Comparison of ENCODE assay signal across 8 cellular contexts in the genomic region with DNA sequence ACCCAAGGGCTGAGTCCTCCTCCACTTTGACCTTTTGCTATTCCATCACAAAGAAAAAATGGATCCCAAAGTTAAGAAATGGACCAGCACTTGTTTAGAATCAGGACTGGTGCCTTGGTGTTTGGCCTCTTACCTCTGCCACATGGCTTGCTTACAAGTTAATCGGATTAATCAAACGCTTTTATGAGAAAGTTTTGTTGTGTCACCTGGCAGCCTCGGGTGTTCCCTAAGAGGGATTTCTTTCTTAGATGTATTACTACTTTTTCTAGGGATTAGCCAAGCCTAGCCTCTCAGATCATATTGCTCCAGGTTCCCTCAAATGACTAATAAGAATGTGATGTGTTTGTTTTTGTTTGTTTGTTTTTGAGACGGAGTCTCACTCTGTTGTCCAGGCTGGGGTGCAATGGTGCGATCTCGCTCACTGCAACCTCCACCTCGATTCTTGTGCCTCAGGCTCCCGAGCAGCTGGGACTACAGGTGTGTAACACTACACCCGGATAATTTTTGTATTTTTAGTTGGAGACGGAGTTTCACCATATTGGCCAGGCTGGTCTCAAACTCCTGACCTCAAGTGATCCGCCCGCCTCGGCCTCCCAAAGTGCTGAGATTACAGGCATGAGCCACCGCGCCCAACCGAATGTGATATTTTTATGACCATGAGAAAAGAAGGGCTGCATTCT. TPM values are rescaled to one million over a fixed set of nuclear protein-coding genes. Genes with fewer than 3 reads are reported as not detected.
DNase-seq lines count a peak whose midpoint lies in the region; ATAC-seq and TF ChIP-seq lines count a peak whose summit lies in the region.

No MANE protein-coding gene starts in this region.

- peaks cover 47% of the 10 kb centered on the region for H3K79me2 ChIP-seq in KMS-11 (ENCODE audit: insufficient read depth, low read depth)

- H4K20me1 ChIP-seq in KMS-11 (ENCODE audit: insufficient read depth), result no peaks in the 10 kb centered on the region

- no peaks in the 10 kb centered on the region; the same call in 1 of the 2 replicates for H3K9me3 ChIP-seq in AG04450 (ENCODE audit: control insufficient read depth, insufficient read depth, low read length)
- H3K9me3 ChIP-seq in muscle layer of colon (ENCODE audit: low read length), result no peaks in the 10 kb centered on the region

- in situ Hi-C loops in ACHN (cut with HindIII; ENCODE audit: low pct_ligation_motif_present, low pct_unique_long_range_greater_than_20kb, low sequenced_read_pairs), result no loop called here

- POLR2A ChIA-PET in AG04450 (lab: Yijun Ruan, JAX), result interaction anchor here (1.0 to 1.8 kb wide), 3 partner anchors 14 to 266 kb away, joined by 4 to 15 read pairs (median 8); a partner anchor contains a TSS

- ATAC-seq in HG03039 (IDR thresholded peaks at IDR 0.05; ENCODE audit: unreplicated experiment) (no peak), GM19351 (IDR thresholded peaks at IDR 0.05; ENCODE audit: unreplicated experiment) (no peak)

- H3K27ac ChIP-seq in AG04450 (ENCODE audit: low read depth, low read length) (peak overlapping the region; percentile 93), KMS-11 (peak overlapping the region; percentile 76), caudate nucleus (ENCODE audit: low read depth, low read length) (peak overlapping the region; percentile 96), muscle layer of colon (ENCODE audit: low read depth, low read length) (peak overlapping the region; percentile 92)

- H3K36me3 ChIP-seq in KMS-11 (ENCODE audit: insufficient read depth) (no peaks in the 10 kb centered on the region), muscle layer of colon (ENCODE audit: insufficient read depth, low read length) (peaks cover 16% of the 10 kb centered on the region)

- H3K4me3 ChIP-seq in AG04450 (ENCODE audit: low read depth, low read length) (peak overlapping the region; percentile 84), KMS-11 (IDR thresholded peaks at IDR 0.05; ENCODE audit: insufficient read depth, low read depth, low read length) (no peak overlapping the region), muscle layer of colon (ENCODE audit: low read depth in 1 of 2, low read length in 2 of 2) (peak overlapping the region; percentile 76 to 82)

- TF ChIP-seq CTCF in AG04450 (IDR thresholded peaks at IDR 0.05; ENCODE audit: low read depth, low read length), result no peak
- no peak for TF ChIP-seq CTCF in KMS-11 (conservative IDR thresholded peaks at IDR 0.05; ENCODE audit: low read depth, low read length)

- H3K9ac ChIP-seq in KMS-11, result peak overlapping the region; percentile 82
- H3K9ac ChIP-seq in muscle layer of colon (ENCODE audit: low read length), result peak overlapping the region; percentile 97

- no peaks in the 10 kb centered on the region for H3K27me3 ChIP-seq in AG04450 (ENCODE audit: control insufficient read depth, insufficient read depth, low read length)
- no peaks in the 10 kb centered on the region for H3K27me3 ChIP-seq in KMS-11 (ENCODE audit: insufficient read depth, low read depth)
- no peaks in the 10 kb centered on the region for H3K27me3 ChIP-seq in muscle layer of colon (ENCODE audit: control insufficient read depth in 1 of 2, insufficient read depth in 2 of 2, low read length in 2 of 2)

- H2AFZ ChIP-seq in KMS-11 (ENCODE audit: low read depth), result peak overlapping the region; percentile 78

- H3K4me1 ChIP-seq in KMS-11 (ENCODE audit: low read depth, poor library complexity, severe bottlenecking) (peaks cover 46% of the 10 kb centered on the region), muscle layer of colon (ENCODE audit: insufficient read depth, low read length) (peaks cover 23% of the 10 kb centered on the region)

- CTCF ChIA-PET in AG04450 (lab: Charles Lee), result interaction anchor here (1.0 to 3.8 kb wide), 4 partner anchors 12 to 198 kb away, joined by 3 to 27 read pairs (median 8); no protein-coding TSS in a partner anchor

- peak overlapping the region; percentile 99 for H3K4me2 ChIP-seq in KMS-11

- DNase-seq in AG04450 (ENCODE audit: low read depth, low spot score), result no peak
- peak in 2 of 61 donors; percentile 7 to 39 for DNase-seq in caudate nucleus (lab: John Stamatoyannopoulos, UW)
- DNase-seq in ACHN, result no peak
- no peak for DNase-seq in stimulated activated CD4-positive, alpha-beta T cell treated with anti-CD3 and anti-CD28 coated beads, Interleukin-4, amount 100 ng/mL, for 1 hour

RNA-seq across cellular contexts. Expression of gene HMGN4, which starts 0.9 kb away (rescaled TPM):
- polyA plus RNA-seq in AG04450 (2011; rRNA removed), result 59.0 and 72.3 TPM in 2 replicates
- 18.6 and 27.4 TPM in 2 replicates for polyA minus RNA-seq in AG04450 (2011; rRNA and poly(A)+ RNA removed)

RNA-seq across cellular contexts. Expression of gene BTN1A1, which starts 39.0 kb away (rescaled TPM):
- 0.04 TPM in 1 of 2 replicates, not detected in the other for polyA plus RNA-seq in AG04450 (2011; rRNA removed)
- polyA minus RNA-seq in AG04450 (2011; rRNA and poly(A)+ RNA removed), result not detected in 2 replicates

RNA-seq across cellular contexts. Expression of gene ABT1, which starts 57.7 kb away (rescaled TPM):
- polyA plus RNA-seq in AG04450 (2011; rRNA removed), result 12.8 and 14.9 TPM in 2 replicates
- polyA minus RNA-seq in AG04450 (2011; rRNA and poly(A)+ RNA removed), result 9.6 and 9.7 TPM in 2 replicates
